25 cellular contexts compared by ENCODE assay signal in genomic region chr12:97027482-97027881, GRCh38.
"Had no signal": no experiment of that assay in that cellular context is flagged by ENCODE, and none has a peak within 500 bp of the region (broad histone marks: within the 10 kb centered on the region; RNA-seq: fewer than 3 reads in every experiment).

No MANE protein-coding gene starts in this region.

- DNase-seq: colonic mucosa; cortex of kidney; effector CD8-positive, alpha-beta T cell; effector memory CD8-positive, alpha-beta T cell; endodermal cell; erythroblast; esophagus squamous epithelium; foreskin fibroblast; foreskin melanocyte; gastrocnemius medialis; glutamatergic neuron; head of caudate nucleus; heart right ventricle; hippocampal formation; left cardiac atrium; left lung; left ventricle myocardium superior; lower lobe of right lung; mesenchymal stem cell; mucosa of descending colon; naive B cell had no signal

- H3K27ac ChIP-seq: colonic mucosa, epithelial cell of prostate, esophagus squamous epithelium, gastrocnemius medialis, heart right ventricle, left lung, lower lobe of right lung had no signal

- H3K27me3 Mint-ChIP-seq: dendritic cell treated with granulocyte-macrophage colony-stimulating factor and Interleukin-4, amounts not matched to agents 40 ng/mL and 50 ng/mL, for 4 days had no signal

- H3K4me3 Mint-ChIP-seq: dendritic cell treated with granulocyte-macrophage colony-stimulating factor and Interleukin-4, amounts not matched to agents 40 ng/mL and 50 ng/mL, for 4 days; effector memory CD8-positive, alpha-beta T cell; endodermal cell; mesothelial cell of epicardium; naive B cell had no signal

- H3K9me3 ChIP-seq: colonic mucosa, esophagus squamous epithelium, gastrocnemius medialis, left lung, lower lobe of right lung, mucosa of descending colon had no signal

- ATAC-seq: effector memory CD8-positive, alpha-beta T cell; esophagus mucosa; gastrocnemius medialis; heart right ventricle; left cardiac atrium; left lung; left ventricle myocardium superior; lower lobe of right lung; mucosa of descending colon had no signal

- H3K4me3 ChIP-seq: colonic mucosa, esophagus squamous epithelium, gastrocnemius medialis, heart right ventricle, left lung, lower lobe of right lung, mucosa of descending colon had no signal

- H3K27me3 ChIP-seq: colonic mucosa, esophagus squamous epithelium, gastrocnemius medialis, left lung had no signal

- H3K4me1 Mint-ChIP-seq: endodermal cell, mesothelial cell of epicardium, naive B cell had no signal

- H3K36me3 Mint-ChIP-seq: naive B cell had no signal

- H3K36me3 ChIP-seq: colonic mucosa, esophagus squamous epithelium, gastrocnemius medialis, heart right ventricle, left lung, lower lobe of right lung had no signal

- H3K9me3 Mint-ChIP-seq: dendritic cell treated with granulocyte-macrophage colony-stimulating factor and Interleukin-4, amounts not matched to agents 40 ng/mL and 50 ng/mL, for 4 days; effector memory CD8-positive, alpha-beta T cell; endodermal cell; mesothelial cell of epicardium had no signal

- H3K4me1 ChIP-seq: colonic mucosa, esophagus squamous epithelium, gastrocnemius medialis, heart right ventricle, left lung, lower lobe of right lung had no signal

- H3K27ac Mint-ChIP-seq: dendritic cell treated with granulocyte-macrophage colony-stimulating factor and Interleukin-4, amounts not matched to agents 40 ng/mL and 50 ng/mL, for 4 days; effector memory CD8-positive, alpha-beta T cell; endodermal cell; mesothelial cell of epicardium; naive B cell had no signal
